ENCODE assay signal across 1 cellular context in genomic region chr19:45250216-45250831, GRCh38.
TF ChIP-seq lines count a peak whose summit lies in the region.

No MANE protein-coding gene starts in this region.

TF ChIP-seq in GM23338, 12 proteins besides CTCF, POLR2A, EP300 and RAD21 (continued from another document):
- no peak for TF ChIP-seq ZNF462 (CRISPR knock-in tag; IDR thresholded peaks at IDR 0.05)
- TF ChIP-seq JUNB (IDR thresholded peaks at IDR 0.05; ENCODE audit: unreplicated experiment) = no peak
- no peak for TF ChIP-seq ZNF114 (CRISPR knock-in tag; IDR thresholded peaks at IDR 0.05)
- no peak for TF ChIP-seq POLR2AphosphoS5 (IDR thresholded peaks at IDR 0.05; ENCODE audit: low read depth)
- no peak for TF ChIP-seq EZH2 (IDR thresholded peaks at IDR 0.05; ENCODE audit: low read depth, unreplicated experiment)
- no peak for TF ChIP-seq STAT1 (IDR thresholded peaks at IDR 0.05; ENCODE audit: unreplicated experiment)
- no peak for TF ChIP-seq CREB1 (CRISPR knock-in tag; IDR thresholded peaks at IDR 0.05; ENCODE audit: low read depth)
